In genomic region chr17:38729368-38729885, GRCh38 we compare ENCODE assay signal across 1 cellular context.
TF ChIP-seq lines count a peak whose summit lies in the region.

No MANE protein-coding gene starts in this region.

TF ChIP-seq in H1, 55 proteins besides CTCF, POLR2A, EP300 and RAD21:
- no peak for TF ChIP-seq CHD7 (IDR thresholded peaks at IDR 0.05; ENCODE audit: insufficient replicate concordance, low read length)
- no peak for TF ChIP-seq BRCA1 (IDR thresholded peaks at IDR 0.05; ENCODE audit: low read depth, low read length)
